In genomic region chr15:27854601-27855000, GRCh38 we compare ENCODE assay signal across 25 cellular contexts.
"Had no signal": no experiment of that assay in that cellular context is flagged by ENCODE, and none has a peak within 500 bp of the region (broad histone marks: within the 10 kb centered on the region; RNA-seq: fewer than 3 reads in every experiment).

No MANE protein-coding gene starts in this region.

- H3K36me3 ChIP-seq: left ventricle myocardium inferior, right atrium auricular region, right lobe of liver, stomach, thyroid gland, transverse colon, vagina had no signal

- H3K9me3 ChIP-seq: right lobe of liver, testis, thyroid gland, vagina had no signal

- H3K9ac ChIP-seq: parathyroid adenoma had no signal

- H3K4me3 ChIP-seq: left ventricle myocardium inferior, lung, mucosa of descending colon, right atrium auricular region, right lobe of liver, skin epidermis, stomach, testis, thyroid gland, transverse colon, vagina had no signal

- H3K27ac ChIP-seq: left ventricle myocardium inferior, parathyroid adenoma, right atrium auricular region, right lobe of liver, skin epidermis, stomach, testis, thyroid gland, transverse colon, vagina had no signal

- FAIRE-seq: islet of Langerhans had no signal

- H3K79me2 ChIP-seq: parathyroid adenoma had no signal

- H3K27me3 ChIP-seq: right atrium auricular region, right lobe of liver, stomach, testis, thyroid gland, transverse colon, vagina had no signal

- DNase-seq: hippocampal formation; immature natural killer cell; left ventricle myocardium inferior; mesendoderm; midbrain; mucosa of descending colon; naive thymus-derived CD8-positive, alpha-beta T cell; nucleus accumbens; right lobe of liver; stimulated activated CD4-positive, alpha-beta T cell treated with anti-CD3 and anti-CD28 coated beads, Interleukin-12 subunit alpha, Interleukin-12 subunit beta, amount 100 ng/mL, for 4 hours; stimulated activated CD4-positive, alpha-beta T cell treated with anti-CD3 and anti-CD28 coated beads, Interleukin-15, amount 100 ng/mL, for 24 hours; stimulated activated CD4-positive, alpha-beta T cell treated with anti-CD3 and anti-CD28 coated beads, Interleukin-2, amount 100 ng/mL, for 24 hours; stimulated activated CD4-positive, alpha-beta T cell treated with anti-CD3 and anti-CD28 coated beads, Interleukin-4, amount 100 ng/mL, for 1 hour; stimulated activated naive B cell treated with anti-CD40 and anti-IgM and Interleukin-4, amounts not matched to agents 10 μg/mL and 1 μg/mL and 100 μg/mL, for 72 hours; stimulated activated naive CD8-positive, alpha-beta T cell treated with anti-CD3 and anti-CD28 coated beads, Interleukin-15, Interleukin-2, amounts not matched to agents 100 U/mL and 50 U/mL, for 24 hours; testis; thyroid gland; transverse colon had no signal

- H2AFZ ChIP-seq: parathyroid adenoma had no signal

- H3K4me1 ChIP-seq: left ventricle myocardium inferior, parathyroid adenoma, right atrium auricular region, right lobe of liver, stomach, testis, thyroid gland, transverse colon, vagina had no signal
